Comparison of ENCODE assay signal across 8 cellular contexts in genomic region chr10:131635543-131635942, GRCh38.
DNase-seq lines count a peak whose midpoint lies in the region; ATAC-seq, FAIRE-seq and TF ChIP-seq lines count a peak whose summit lies in the region.
"Not testable (repeated sequence)": the region's sequence is repeated elsewhere in the genome, so short reads cannot be mapped to it uniquely, and the experiment has no call there.

No MANE protein-coding gene starts in this region.

- not testable (repeated sequence) for H3K9ac ChIP-seq in HepG2 (ENCODE audit: insufficient read depth, low read depth, low read length)

- peak; percentile 78 to 93 for ATAC-seq in activated naive CD4-positive, alpha-beta T cell treated with anti-CD3 and anti-CD28 coated beads, Interleukin-2, amount 50 U/mL, for 72 hours
- ATAC-seq in HepG2 = not testable (repeated sequence)

- H4K20me1 ChIP-seq in HepG2 (ENCODE audit: insufficient read depth, low read length) = not testable (repeated sequence)

- POLR2A ChIA-PET in HepG2 (lab: Yijun Ruan, JAX) = not testable (repeated sequence)

- not testable (repeated sequence) for TF ChIP-seq CTCF in esophagus muscularis mucosa (IDR thresholded peaks at IDR 0.05); HepG2 (CRISPR knock-in tag; IDR thresholded peaks at IDR 0.05)

- intact Hi-C loops in esophagus muscularis mucosa (cut with DNase I); HepG2 (cut with micrococcal nuclease; ENCODE audit: unreplicated experiment): not testable (repeated sequence)

- H3K27ac ChIP-seq in esophagus muscularis mucosa (replicated peaks in 1 of 4); HepG2 (ENCODE audit: extremely low read length, insufficient read depth, low read length): not testable (repeated sequence)

- H3K79me2 ChIP-seq in HepG2 (ENCODE audit: insufficient read depth, low read length) = not testable (repeated sequence)

- in situ Hi-C loops in HepG2 (cut with HindIII; ENCODE audit: extremely low pct_ligation_motif_present, low pct_unique_long_range_greater_than_20kb) = not testable (repeated sequence)

- H3K4me3 ChIP-seq in esophagus muscularis mucosa; HepG2 (replicated peaks in 1 of 3; ENCODE audit: insufficient read depth in 1 of 3, low read depth in 2 of 3, low read length in 3 of 3): not testable (repeated sequence)

- peaks cover 6 to 14% of the 10 kb centered on the region in 2 donors for H3K36me3 Mint-ChIP-seq in activated naive CD4-positive, alpha-beta T cell treated with anti-CD3 and anti-CD28 coated beads, Interleukin-2, amount 50 U/mL, for 72 hours

- not testable (repeated sequence) for H2AFZ ChIP-seq in HepG2 (ENCODE audit: low read length)

- FAIRE-seq in HepG2 (lab: Jason Lieb, UNC) = not testable (repeated sequence)

- TF ChIP-seq EP300 in esophagus muscularis mucosa (IDR thresholded peaks at IDR 0.05); HepG2 (IDR thresholded peaks at IDR 0.05; ENCODE audit: low read depth in 2 of 2, low read length in 2 of 2); HepG2 (CRISPR knock-in tag; IDR thresholded peaks at IDR 0.05; ENCODE audit: borderline replicate concordance): not testable (repeated sequence)

- BruUV-seq in HepG2 (replicated peaks; lab: Mats Ljungman, UMichigan) = not testable (repeated sequence)

- peak; percentile 9 for DNase-seq in DMS53 (lab: John Stamatoyannopoulos, UW)
- peak; percentile 62 for DNase-seq in HK-2 (ENCODE audit: unreplicated experiment)
- DNase-seq in NCI-H2029 (lab: John Stamatoyannopoulos, UW) = peak; percentile 13
- peak; percentile 96 for DNase-seq in SW480 (ENCODE audit: low spot score)
- peak in 1 of 2 donors; percentile 64 for DNase-seq in activated naive CD4-positive, alpha-beta T cell treated with anti-CD3 and anti-CD28 coated beads, Interleukin-2, amount 50 U/mL, for 72 hours (ENCODE audit: low spot score in 2 of 2)
- DNase-seq in esophagus muscularis mucosa (ENCODE audit: extremely low spot score) = peak; percentile 29
- DNase-seq in HepG2 (ENCODE audit: low spot score) = not testable (repeated sequence)
- DNase-seq in stimulated activated CD4-positive, alpha-beta T cell treated with anti-CD3 and anti-CD28 coated beads, Interleukin-1b, Interleukin-23, amount 100 ng/mL, for 48 hours = peak; percentile 37

- TF ChIP-seq POLR2A in esophagus muscularis mucosa (IDR thresholded peaks at IDR 0.05; ENCODE audit: low read depth); HepG2 (IDR thresholded peaks at IDR 0.05; ENCODE audit: insufficient read depth in 1 of 2, low read depth in 2 of 2, low read length in 2 of 2): not testable (repeated sequence)

- not testable (repeated sequence) for H3K4me1 ChIP-seq in esophagus muscularis mucosa; HepG2 (ENCODE audit: insufficient read depth, low read length)

- CTCF ChIA-PET in HepG2 (lab: Yijun Ruan, JAX; ENCODE audit: low intra/inter-chr PET ratio, low total read pairs) = not testable (repeated sequence)

- not testable (repeated sequence) for H3K9me3 Mint-ChIP-seq in activated naive CD4-positive, alpha-beta T cell treated with anti-CD3 and anti-CD28 coated beads, Interleukin-2, amount 50 U/mL, for 72 hours

- peaks cover 0 to 23% (median 15%) of the 10 kb centered on the region in 4 donors for H3K9me3 ChIP-seq in esophagus muscularis mucosa
- peaks cover 10% of the 10 kb centered on the region; the same call in 1 of the 2 replicates for H3K9me3 ChIP-seq in HepG2 (ENCODE audit: low read length)

- not testable (repeated sequence) for TF ChIP-seq RAD21 in HepG2 (CRISPR knock-in tag; IDR thresholded peaks at IDR 0.05)

- 36% methylated on average over 3 of the region's 3 CpGs for WGBS in esophagus muscularis mucosa
- WGBS in HepG2 (ENCODE audit: low lambda C conversion rate) = 0% methylated on average over 1 of the region's 3 CpGs

- H3K27me3 ChIP-seq in esophagus muscularis mucosa = peaks cover 0 to 40% (median 0%) of the 10 kb centered on the region in 4 donors
- peaks cover 2 to 27% of the 10 kb centered on the region in 2 experiments; a peak in 2 of 5 replicates for H3K27me3 ChIP-seq in HepG2 (ENCODE audit: control insufficient read depth in 1 of 2, insufficient read depth in 2 of 2, low read length in 2 of 2)

- not testable (repeated sequence) for H3K27ac Mint-ChIP-seq in activated naive CD4-positive, alpha-beta T cell treated with anti-CD3 and anti-CD28 coated beads, Interleukin-2, amount 50 U/mL, for 72 hours

- not testable (repeated sequence) for H3K4me2 ChIP-seq in HepG2 (ENCODE audit: low read depth, low read length)

- not testable (repeated sequence) for H3K36me3 ChIP-seq in esophagus muscularis mucosa; HepG2 (replicated peaks in 1 of 2; ENCODE audit: control insufficient read depth in 1 of 2, insufficient read depth in 2 of 2, low read length in 2 of 2)

TF ChIP-seq in HepG2, 621 proteins besides CTCF, POLR2A, EP300 and RAD21:
- TF ChIP-seq CREB1 (IDR thresholded peaks at IDR 0.05) (peak; percentile 49), FOSL2 (CRISPR knock-in tag; IDR thresholded peaks at IDR 0.05) (peak; percentile 69)
- not testable (repeated sequence) for TF ChIP-seq CREB1 (CRISPR knock-in tag; IDR thresholded peaks at IDR 0.05)
